In genomic region chr1:17236779-17237601, GRCh38 we compare ENCODE assay signal across 8 cellular contexts.
A peak's percentile ranks its signal among the peaks of the same experiment; 100 is the strongest.
DNase-seq lines count a peak whose midpoint lies in the region; ATAC-seq and TF ChIP-seq lines count a peak whose summit lies in the region.

No MANE protein-coding gene starts in this region.

- DNase-seq in GM13977 (ENCODE audit: low spot score) (peak; percentile 91), NCI-H2171 (lab: John Stamatoyannopoulos, UW) (peak; percentile 63), T47D (ENCODE audit: low read depth in 1 of 2, low spot score in 1 of 2) (peak; percentile 59 to 88), iris pigment epithelial cell (ENCODE audit: low read depth) (peak; percentile 78)
- DNase-seq in stimulated activated CD4-positive, alpha-beta T cell treated with anti-CD3 and anti-CD28 coated beads, Interleukin-1b, Interleukin-23, amount 100 ng/mL, for 1 hour (ENCODE audit: low read depth in 2 of 2), result peak; percentile 63 to 90

- no peak overlapping the region for H3K4me3 ChIP-seq in WI38 (ENCODE audit: low read depth, low read length)

- ATAC-seq in GM21390 (IDR thresholded peaks at IDR 0.05; ENCODE audit: unreplicated experiment), result no peak

- H3K27ac ChIP-seq in 22Rv1, result no peak overlapping the region

- in situ Hi-C loops in GM13977 (cut with MboI; ENCODE audit: low pct_unique_long_range_greater_than_20kb, low sequenced_read_pairs, unreplicated experiment), result loop anchor here (5.0 to 25.0 kb wide), 2 partner anchors 115 to 625 kb away; partner anchors contain the start of gene NBPF1
- in situ Hi-C loops in T47D (cut with HindIII; ENCODE audit: low pct_unique_long_range_greater_than_20kb, low sequenced_read_pairs), result no loop called here

- TF ChIP-seq CTCF in 22Rv1 (IDR thresholded peaks at IDR 0.05), result peak; percentile 83
- peak; percentile 93 for TF ChIP-seq CTCF in GM13977 (IDR thresholded peaks at IDR 0.05; ENCODE audit: extremely low read depth, insufficient read depth, missing control alignments)
- peak; percentile 65 for TF ChIP-seq CTCF in WI38 (IDR thresholded peaks at IDR 0.05; ENCODE audit: low read depth, low read length)
